9 cellular contexts compared by ENCODE assay signal in genomic region chr7:4713183-4713784, GRCh38. TPM values are rescaled to one million over a fixed set of nuclear protein-coding genes. Genes with fewer than 3 reads are reported as not detected.
DNase-seq lines count a peak whose midpoint lies in the region; ATAC-seq, FAIRE-seq and TF ChIP-seq lines count a peak whose summit lies in the region.
"Had no signal": no experiment of that assay in that cellular context is flagged by ENCODE, and none has a peak within 500 bp of the region (broad histone marks: within the 10 kb centered on the region; RNA-seq: fewer than 3 reads in every experiment).

No MANE protein-coding gene starts in this region.

- H3K27ac Mint-ChIP-seq in MCF 10A (ENCODE audit: low read depth, unreplicated experiment) = no peak overlapping the region

- H2AFZ ChIP-seq in K562 (ENCODE audit: low read depth, low read length) = no peak overlapping the region

- no peak overlapping the region for H3K4me3 Mint-ChIP-seq in MCF 10A (ENCODE audit: unreplicated experiment)

- peak; percentile 46 for ATAC-seq in HG03095 (IDR thresholded peaks at IDR 0.05; ENCODE audit: unreplicated experiment)
- peak; percentile 81 for ATAC-seq in K562

- H3K79me2 ChIP-seq in K562 (ENCODE audit: control insufficient read depth, insufficient read depth, low read length) = peaks cover 89% of the 10 kb centered on the region

- TF ChIP-seq EP300 in K562 (IDR thresholded peaks at IDR 0.05; ENCODE audit: low read length) = no peak
- no peak for TF ChIP-seq EP300 in transverse colon (IDR thresholded peaks at IDR 0.05; ENCODE audit: low read depth)

- H3K27me3 ChIP-seq in breast epithelium (no peaks in the 10 kb centered on the region), K562 (ENCODE audit: control insufficient read depth in 2 of 2, insufficient read depth in 2 of 2, low read length in 2 of 2) (no peaks in the 10 kb centered on the region), transverse colon (no peaks in the 10 kb centered on the region), thyroid gland (no peaks in the 10 kb centered on the region)
- H3K27me3 ChIP-seq: tibial nerve had no signal

- no peak for TF ChIP-seq RAD21 in K562 (CRISPR knock-in tag; conservative IDR thresholded peaks at IDR 0.05 in 1 of 2, IDR thresholded peaks at IDR 0.05 in 1 of 2)

- intact Hi-C loops in breast epithelium (cut with DNase I; ENCODE audit: low total_unique reads) = no loop called here
- intact Hi-C loops in MCF 10A (cut with micrococcal nuclease) = no loop called here
- intact Hi-C loops in K562 (cut with micrococcal nuclease) = no loop called here
- intact Hi-C loops in transverse colon (cut with DNase I; ENCODE audit: low total_unique reads) = no loop called here
- intact Hi-C loops in head of caudate nucleus (cut with DNase I) = no loop called here
- intact Hi-C loops in thyroid gland (cut with DNase I) = no loop called here

- TF ChIP-seq POLR2A in breast epithelium (IDR thresholded peaks at IDR 0.05) = no peak
- TF ChIP-seq POLR2A in K562 (conservative IDR thresholded peaks at IDR 0.05) = no peak
- TF ChIP-seq POLR2A in transverse colon (IDR thresholded peaks at IDR 0.05) = no peak
- TF ChIP-seq POLR2A in thyroid gland (IDR thresholded peaks at IDR 0.05) = no peak

- in situ Hi-C loops in K562 (cut with MboI) = no loop called here
- in situ Hi-C loops in transverse colon (cut with MboI; ENCODE audit: low pct_ligation_motif_present in 1 of 4, low pct_unique_long_range_greater_than_20kb in 1 of 4, low sequenced_read_pairs in 3 of 4) = no loop called here

- CTCF ChIA-PET in MCF 10A (lab: Yijun Ruan, JAX) = interaction anchor here (0.6 to 0.7 kb wide), 4 partner anchors 62 to 1309 kb away, joined by 3 to 5 read pairs (median 3); partner anchors contain the start of gene AP5Z1
- CTCF ChIA-PET in K562 (lab: Yijun Ruan, JAX; ENCODE audit: low intra/inter-chr PET ratio) = no interaction called here

- peak in 1 of 2 donors; percentile 36 for DNase-seq in breast epithelium (ENCODE audit: low spot score in 2 of 2)
- no peak for DNase-seq in MCF 10A (ENCODE audit: unreplicated experiment)
- DNase-seq in K562 (ENCODE audit: extremely low read depth in 1 of 4, low spot score in 3 of 4) = peak; percentile 36 to 46 (median 42)
- peak; percentile 32 for DNase-seq in transverse colon
- DNase-seq in head of caudate nucleus = no peak
- no peak for DNase-seq in thyroid gland
- DNase-seq in dedifferentiated amniotic fluid mesenchymal stem cell (ENCODE audit: extremely low spot score) = no peak

- peaks cover 31% of the 10 kb centered on the region for H4K20me1 ChIP-seq in K562 (replicated peaks; ENCODE audit: control insufficient read depth, insufficient read depth, low read length)

- peaks cover 13% of the 10 kb centered on the region for H3K9me1 ChIP-seq in K562 (ENCODE audit: control insufficient read depth, insufficient read depth, low read length)

- no TSS peak for BruUV-seq in MCF 10A (replicated peaks; lab: Mats Ljungman, UMichigan)
- no TSS peak for BruUV-seq in K562 (replicated peaks; lab: Mats Ljungman, UMichigan)

- H3K9ac ChIP-seq in K562 (ENCODE audit: insufficient read depth in 1 of 2, low read depth in 2 of 2, low read length in 2 of 2) = peak overlapping the region in 1 of 2 experiments; percentile 85; a peak in 2 of 4 replicates

- peak overlapping the region; percentile 55 to 62 for H3K27ac ChIP-seq in breast epithelium
- H3K27ac ChIP-seq in K562 (ENCODE audit: extremely low read depth, low read depth, low read length) = peak overlapping the region; percentile 33; the same call in 1 of the 3 replicates
- peak overlapping the region; percentile 36 to 55 (median 40) for H3K27ac ChIP-seq in transverse colon
- no peak overlapping the region for H3K27ac ChIP-seq in thyroid gland

- peaks cover 20% of the 10 kb centered on the region for H3K4me1 Mint-ChIP-seq in MCF 10A (ENCODE audit: insufficient read depth, unreplicated experiment)

- no peaks in the 10 kb centered on the region for H3K27me3 Mint-ChIP-seq in MCF 10A (ENCODE audit: insufficient read depth, unreplicated experiment)

- H3K36me3 ChIP-seq in breast epithelium (no peaks in the 10 kb centered on the region), K562 (ENCODE audit: control insufficient read depth, insufficient read depth, low read length) (peaks cover 35% of the 10 kb centered on the region; the same call in 2 of the 3 replicates), transverse colon (no peaks in the 10 kb centered on the region), thyroid gland (no peaks in the 10 kb centered on the region)

- H3K4me3 ChIP-seq in breast epithelium = peak overlapping the region in 1 of 3 donors; percentile 30
- H3K4me3 ChIP-seq in K562 = no peak overlapping the region
- no peak overlapping the region for H3K4me3 ChIP-seq in transverse colon
- no peak overlapping the region for H3K4me3 ChIP-seq in thyroid gland (replicated peaks in 1 of 3)
- H3K4me3 ChIP-seq: tibial nerve had no signal

- H3K4me1 ChIP-seq in breast epithelium (peaks cover 7 to 16% of the 10 kb centered on the region in 2 donors), K562 (replicated peaks in 1 of 2; ENCODE audit: control insufficient read depth in 2 of 2, insufficient read depth in 2 of 2, low read length in 2 of 2) (peaks cover 14 to 40% of the 10 kb centered on the region in 2 experiments; a peak in 4 of 5 replicates), transverse colon (peaks cover 9 to 42% (median 26%) of the 10 kb centered on the region in 4 donors), thyroid gland (peaks cover 4 to 24% of the 10 kb centered on the region in 2 donors)

- no peaks in the 10 kb centered on the region for H3K9me3 Mint-ChIP-seq in MCF 10A (ENCODE audit: unreplicated experiment)

- H3K4me2 ChIP-seq in K562 (ENCODE audit: insufficient read depth, low read length) = no peak overlapping the region; the same call in 1 of the 2 replicates

- H3K9me3 ChIP-seq in breast epithelium (no peaks in the 10 kb centered on the region), K562 (replicated peaks; ENCODE audit: control insufficient read depth, insufficient read depth, low read depth, low read length) (peaks cover 4% of the 10 kb centered on the region), transverse colon (no peaks in the 10 kb centered on the region), thyroid gland (no peaks in the 10 kb centered on the region)
- H3K9me3 ChIP-seq: tibial nerve had no signal

- 36% methylated on average over 22 of the region's 27 CpGs for WGBS in K562 (ENCODE audit: insufficient coverage, low coverage, missing lambda C conversion rate)
- WGBS in transverse colon (ENCODE audit: low coverage in 1 of 2), 2 donors = 63 to 78% methylated on average over 23 to 27 of the region's 27 CpGs
- 89 to 94% methylated on average over 27 of the region's 27 CpGs for WGBS in thyroid gland, 2 donors

- POLR2A ChIA-PET in MCF 10A (lab: Yijun Ruan, JAX) (no interaction called here), K562 (lab: Yijun Ruan, JAX) (interaction anchor here (1.0 to 1.8 kb wide), 3 partner anchors 12 to 13 kb away, joined by 3 to 6 read pairs (median 3); no protein-coding TSS in a partner anchor)

- TF ChIP-seq CTCF in breast epithelium (IDR thresholded peaks at IDR 0.05) (no peak), MCF 10A (IDR thresholded peaks at IDR 0.05; ENCODE audit: unreplicated experiment) (no peak), K562 (IDR thresholded peaks at IDR 0.05 in 2 of 3, conservative IDR thresholded peaks at IDR 0.05 in 1 of 3; ENCODE audit: insufficient read depth in 2 of 3, low read depth in 1 of 3, low read length in 3 of 3) (no peak), transverse colon (IDR thresholded peaks at IDR 0.05) (no peak), thyroid gland (IDR thresholded peaks at IDR 0.05) (no peak)

- FAIRE-seq in K562 (lab: Jason Lieb, UNC) = peak; percentile 84

- peaks cover 37% of the 10 kb centered on the region for H3K36me3 Mint-ChIP-seq in MCF 10A (ENCODE audit: insufficient read depth, unreplicated experiment)

RNA-seq across cellular contexts. Expression of gene FOXK1, which starts 31.2 kb away (rescaled TPM):
- total RNA-seq in breast epithelium = 10 to 100 TPM; 11.7 to 16.5 (median 15.7) TPM
- total RNA-seq in MCF 10A (2022) = 37.7 and 43.8 TPM in 2 replicates
- total RNA-seq in K562 (2011; cell fraction: chromatin; rRNA removed; ENCODE audit: low replicate concordance) = 35.6 and 74.5 TPM in 2 replicates
- total RNA-seq in K562 (2011; cell fraction: nucleolus; rRNA removed) = 43.2 and 43.6 TPM in 2 replicates
- 40.0 and 43.0 TPM in 2 replicates for total RNA-seq in K562 (2011; cell fraction: nucleoplasm; rRNA removed)
- 17.0 and 19.5 TPM in 2 replicates for total RNA-seq in K562 (2014; rRNA removed)
- 8.1 and 9.1 TPM in 2 replicates for total RNA-seq in K562 (2014; rRNA removed; fragmentation: Illumina TruSeq; extraction: Trizol)
- 8.5 and 9.1 TPM in 2 replicates for total RNA-seq in K562 (2015; rRNA removed; fragmentation: Illumina TruSeq; extraction: Trizol)
- 42.2 and 45.5 TPM in 2 replicates for total RNA-seq in K562 (2021)
- polyA plus RNA-seq in K562 (2011; rRNA removed) = 2.9 and 4.2 TPM in 2 replicates
- 3.6 and 6.2 TPM in 2 replicates for polyA plus RNA-seq in K562 (2011; cell fraction: cytosol; rRNA removed)
- 7.9 and 12.0 TPM in 2 replicates for polyA plus RNA-seq in K562 (2011; cell fraction: nucleus; rRNA removed)
- 6.4 and 7.3 TPM in 2 replicates for polyA plus RNA-seq in K562 (2012)
- polyA plus RNA-seq in K562 (2014; fragmentation: Illumina TruSeq; extraction: Trizol) = 5.0 and 6.8 TPM in 2 replicates
- under 1 TPM; 0.32 to 0.34 TPM for polyA plus RNA-seq in K562 (2014; fragmentation: Nextera tagmentation; extraction: Ambion mirVana)
- polyA plus RNA-seq in K562 (2014; rRNA removed) = 11.8 TPM in 2 replicates
- 6.7 and 8.7 TPM in 2 replicates for polyA minus RNA-seq in K562 (2011; rRNA and poly(A)+ RNA removed)
- polyA minus RNA-seq in K562 (2011; cell fraction: cytosol; rRNA and poly(A)+ RNA removed) = 21.3 and 27.0 TPM in 2 replicates
- polyA minus RNA-seq in K562 (2011; cell fraction: nucleus; rRNA and poly(A)+ RNA removed) = 9.7 and 11.6 TPM in 2 replicates
- total RNA-seq in transverse colon = 10 to 100 TPM; 28.0 to 59.9 (median 34.2) TPM
- total RNA-seq in thyroid gland = 10 to 100 TPM; 15.0 to 33.0 (median 20.7) TPM

Comparison
In these comparisons a context has a peak if more than half of its experiments do, and no peak if none do; other contexts are left out.
1. DNase-seq: peak in K562 (4 of 4) and transverse colon (single experiment); none in MCF 10A (single experiment), head of caudate nucleus (0 of 42), thyroid gland (0 of 2) and dedifferentiated amniotic fluid mesenchymal stem cell (single experiment).
2. H3K27ac ChIP-seq: peak in breast epithelium (2 of 2), K562 (single experiment) and transverse colon (4 of 4); none in thyroid gland (0 of 3).